In genomic region chr20:50645253-50646068, GRCh38 we compare ENCODE assay signal across 8 cellular contexts. TPM values are rescaled to one million over a fixed set of nuclear protein-coding genes. Genes with fewer than 3 reads are reported as not detected.
DNase-seq lines count a peak whose midpoint lies in the region; ATAC-seq and TF ChIP-seq lines count a peak whose summit lies in the region.

No MANE protein-coding gene starts in this region.

- H3K4me3 Mint-ChIP-seq in glutamatergic neuron (ENCODE audit: unreplicated experiment), result peak overlapping the region; percentile 25

- TF ChIP-seq EP300 in SK-N-SH (IDR thresholded peaks at IDR 0.05; ENCODE audit: borderline replicate concordance in 1 of 2, low read depth in 1 of 2, low read length in 1 of 2), result peak; percentile 41 to 91; a peak in 3 of 4 replicates

- CTCF ChIA-PET in SK-N-SH (lab: Yijun Ruan, JAX), result interaction anchor here (1.3 to 3.1 kb wide), 3 partner anchors 9 to 104 kb away, joined by 6 to 12 read pairs (median 7); no protein-coding TSS in a partner anchor

- peak overlapping the region; percentile 44 to 84 for H3K27ac ChIP-seq in SK-N-SH (ENCODE audit: low read depth in 2 of 2, low read length in 1 of 2)
- peak overlapping the region; percentile 11 for H3K27ac ChIP-seq in rectal smooth muscle tissue (ENCODE audit: low read depth, low read length)

- H3K4me1 Mint-ChIP-seq in glutamatergic neuron (ENCODE audit: low read depth, unreplicated experiment), result peaks cover 5% of the 10 kb centered on the region

- peak overlapping the region; percentile 64 for H3K4me2 ChIP-seq in SK-N-SH

- peaks cover 4% of the 10 kb centered on the region for H3K27me3 Mint-ChIP-seq in glutamatergic neuron (ENCODE audit: unreplicated experiment)

- peaks cover 4% of the 10 kb centered on the region for H3K36me3 Mint-ChIP-seq in glutamatergic neuron (ENCODE audit: unreplicated experiment)

- no peaks in the 10 kb centered on the region for H4K20me1 ChIP-seq in SK-N-SH (ENCODE audit: insufficient read depth)

- ATAC-seq in HG02588 (IDR thresholded peaks at IDR 0.05; ENCODE audit: unreplicated experiment), result no peak
- no peak for ATAC-seq in HG03135 (IDR thresholded peaks at IDR 0.05; ENCODE audit: unreplicated experiment)

- WGBS in SK-N-SH (ENCODE audit: low lambda C conversion rate), result 46% methylated on average over 20 of the region's 23 CpGs

- peak overlapping the region; percentile 28 for H3K27ac Mint-ChIP-seq in glutamatergic neuron (ENCODE audit: unreplicated experiment)

- peak; percentile 14; the same call in 1 of the 2 replicates for TF ChIP-seq RAD21 in SK-N-SH (IDR thresholded peaks at IDR 0.05; ENCODE audit: low read length)

- TF ChIP-seq CTCF in SK-N-SH (IDR thresholded peaks at IDR 0.05) (no peak), glutamatergic neuron (IDR thresholded peaks at IDR 0.05; ENCODE audit: partially characterized antibody, unreplicated experiment) (no peak)

- peaks cover 8 to 22% of the 10 kb centered on the region in 2 experiments; a peak in 3 of 4 replicates for H3K4me1 ChIP-seq in SK-N-SH (ENCODE audit: control insufficient read depth in 1 of 2, insufficient read depth in 2 of 2, low read depth in 1 of 2, low read length in 1 of 2)
- no peaks in the 10 kb centered on the region for H3K4me1 ChIP-seq in rectal smooth muscle tissue (ENCODE audit: control insufficient read depth, insufficient read depth, low read length)

- H2AFZ ChIP-seq in SK-N-SH (ENCODE audit: low read depth), result peak overlapping the region; percentile 38

- H3K9me2 ChIP-seq in SK-N-SH, result no peaks in the 10 kb centered on the region

- H3K27me3 ChIP-seq in SK-N-SH (ENCODE audit: insufficient read depth) (no peaks in the 10 kb centered on the region), rectal smooth muscle tissue (ENCODE audit: control insufficient read depth, insufficient read depth, low read length) (no peaks in the 10 kb centered on the region)

- H3K36me3 ChIP-seq in SK-N-SH (replicated peaks in 1 of 2; ENCODE audit: control insufficient read depth in 1 of 2, insufficient read depth in 2 of 2, low read length in 1 of 2) (no peaks in the 10 kb centered on the region), rectal smooth muscle tissue (ENCODE audit: control insufficient read depth, insufficient read depth, low read length) (no peaks in the 10 kb centered on the region)

- peak overlapping the region in 1 of 2 experiments; percentile 27; a peak in 1 of 4 replicates for H3K4me3 ChIP-seq in SK-N-SH (ENCODE audit: low read depth in 2 of 2, low read length in 1 of 2)
- peak overlapping the region; percentile 10 for H3K4me3 ChIP-seq in rectal smooth muscle tissue (ENCODE audit: low read length)

- H3K9me3 ChIP-seq in SK-N-SH, result no peaks in the 10 kb centered on the region

- DNase-seq in GM04504 (ENCODE audit: low read depth) (peak; percentile 94), SK-N-SH (no peak), glutamatergic neuron (peak; percentile 69)
- DNase-seq in activated CD4-positive, alpha-beta T cell treated with anti-CD3 and anti-CD28 coated beads for 1 hour, result no peak
- DNase-seq in activated CD4-positive, CD25-positive, alpha-beta regulatory T cell (lab: John Stamatoyannopoulos, UW), result no peak

- no peaks in the 10 kb centered on the region for H3K79me2 ChIP-seq in SK-N-SH (ENCODE audit: insufficient read depth)

- H3K9ac ChIP-seq in SK-N-SH (peak overlapping the region; percentile 47; the same call in 1 of the 2 replicates), rectal smooth muscle tissue (ENCODE audit: low read length) (no peak overlapping the region)

- H3F3A ChIP-seq in SK-N-SH (replicated peaks; ENCODE audit: insufficient read depth), result peaks cover 12% of the 10 kb centered on the region

- POLR2A ChIA-PET in SK-N-SH (lab: Yijun Ruan, JAX), result no interaction called here

- H3K9me3 Mint-ChIP-seq in glutamatergic neuron (ENCODE audit: unreplicated experiment), result peaks cover 4% of the 10 kb centered on the region

TF ChIP-seq in SK-N-SH, 30 proteins besides CTCF, POLR2A, EP300 and RAD21 (continues in another document):
- TF ChIP-seq, protein P1, sequence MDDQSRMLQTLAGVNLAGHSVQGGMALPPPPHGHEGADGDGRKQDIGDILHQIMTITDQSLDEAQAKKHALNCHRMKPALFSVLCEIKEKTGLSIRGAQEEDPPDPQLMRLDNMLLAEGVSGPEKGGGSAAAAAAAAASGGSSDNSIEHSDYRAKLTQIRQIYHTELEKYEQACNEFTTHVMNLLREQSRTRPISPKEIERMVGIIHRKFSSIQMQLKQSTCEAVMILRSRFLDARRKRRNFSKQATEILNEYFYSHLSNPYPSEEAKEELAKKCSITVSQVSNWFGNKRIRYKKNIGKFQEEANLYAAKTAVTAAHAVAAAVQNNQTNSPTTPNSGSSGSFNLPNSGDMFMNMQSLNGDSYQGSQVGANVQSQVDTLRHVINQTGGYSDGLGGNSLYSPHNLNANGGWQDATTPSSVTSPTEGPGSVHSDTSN (IDR thresholded peaks at IDR 0.05), result peak; percentile 75
- TF ChIP-seq, protein P2, sequence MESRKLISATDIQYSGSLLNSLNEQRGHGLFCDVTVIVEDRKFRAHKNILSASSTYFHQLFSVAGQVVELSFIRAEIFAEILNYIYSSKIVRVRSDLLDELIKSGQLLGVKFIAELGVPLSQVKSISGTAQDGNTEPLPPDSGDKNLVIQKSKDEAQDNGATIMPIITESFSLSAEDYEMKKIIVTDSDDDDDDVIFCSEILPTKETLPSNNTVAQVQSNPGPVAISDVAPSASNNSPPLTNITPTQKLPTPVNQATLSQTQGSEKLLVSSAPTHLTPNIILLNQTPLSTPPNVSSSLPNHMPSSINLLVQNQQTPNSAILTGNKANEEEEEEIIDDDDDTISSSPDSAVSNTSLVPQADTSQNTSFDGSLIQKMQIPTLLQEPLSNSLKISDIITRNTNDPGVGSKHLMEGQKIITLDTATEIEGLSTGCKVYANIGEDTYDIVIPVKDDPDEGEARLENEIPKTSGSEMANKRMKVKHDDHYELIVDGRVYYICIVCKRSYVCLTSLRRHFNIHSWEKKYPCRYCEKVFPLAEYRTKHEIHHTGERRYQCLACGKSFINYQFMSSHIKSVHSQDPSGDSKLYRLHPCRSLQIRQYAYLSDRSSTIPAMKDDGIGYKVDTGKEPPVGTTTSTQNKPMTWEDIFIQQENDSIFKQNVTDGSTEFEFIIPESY (IDR thresholded peaks at IDR 0.05; ENCODE audit: borderline replicate concordance, low read depth), result 0 out of 2 replicates have a peak, but pooled peaks have one; percentile 54
- TF ChIP-seq YY1 (IDR thresholded peaks at IDR 0.05; ENCODE audit: low read depth), result no peak
- TF ChIP-seq JUND (IDR thresholded peaks at IDR 0.05), result peak; percentile 95
- no peak for TF ChIP-seq RCOR1 (IDR thresholded peaks at IDR 0.05; ENCODE audit: low read length)
- TF ChIP-seq NRF1 (IDR thresholded peaks at IDR 0.05; ENCODE audit: low read depth, low read length), result no peak
- peak; percentile 66 for TF ChIP-seq POLR2AphosphoS5 (IDR thresholded peaks at IDR 0.05; ENCODE audit: low read depth, low read length)
- TF ChIP-seq RFX5 (IDR thresholded peaks at IDR 0.05; ENCODE audit: low read length), result no peak
- no peak for TF ChIP-seq ELF1 (IDR thresholded peaks at IDR 0.05)
- TF ChIP-seq, protein P3, sequence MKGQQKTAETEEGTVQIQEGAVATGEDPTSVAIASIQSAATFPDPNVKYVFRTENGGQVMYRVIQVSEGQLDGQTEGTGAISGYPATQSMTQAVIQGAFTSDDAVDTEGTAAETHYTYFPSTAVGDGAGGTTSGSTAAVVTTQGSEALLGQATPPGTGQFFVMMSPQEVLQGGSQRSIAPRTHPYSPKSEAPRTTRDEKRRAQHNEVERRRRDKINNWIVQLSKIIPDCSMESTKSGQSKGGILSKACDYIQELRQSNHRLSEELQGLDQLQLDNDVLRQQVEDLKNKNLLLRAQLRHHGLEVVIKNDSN (IDR thresholded peaks at IDR 0.05; ENCODE audit: borderline replicate concordance, low read depth), result peak; percentile 82
- TF ChIP-seq EZH2phosphoT487 (IDR thresholded peaks at IDR 0.05; ENCODE audit: borderline replicate concordance, low read depth), result no peak
- peak; percentile 96 for TF ChIP-seq MAX (IDR thresholded peaks at IDR 0.05; ENCODE audit: low read depth)
- no peak for TF ChIP-seq FOXJ3 (CRISPR knock-in tag; IDR thresholded peaks at IDR 0.05)
- peak; percentile 95 for TF ChIP-seq RXRA (IDR thresholded peaks at IDR 0.05; ENCODE audit: borderline replicate concordance, low read depth)
- peak; percentile 46 for TF ChIP-seq GABPA (IDR thresholded peaks at IDR 0.05; ENCODE audit: low read depth)
- TF ChIP-seq, protein P4, sequence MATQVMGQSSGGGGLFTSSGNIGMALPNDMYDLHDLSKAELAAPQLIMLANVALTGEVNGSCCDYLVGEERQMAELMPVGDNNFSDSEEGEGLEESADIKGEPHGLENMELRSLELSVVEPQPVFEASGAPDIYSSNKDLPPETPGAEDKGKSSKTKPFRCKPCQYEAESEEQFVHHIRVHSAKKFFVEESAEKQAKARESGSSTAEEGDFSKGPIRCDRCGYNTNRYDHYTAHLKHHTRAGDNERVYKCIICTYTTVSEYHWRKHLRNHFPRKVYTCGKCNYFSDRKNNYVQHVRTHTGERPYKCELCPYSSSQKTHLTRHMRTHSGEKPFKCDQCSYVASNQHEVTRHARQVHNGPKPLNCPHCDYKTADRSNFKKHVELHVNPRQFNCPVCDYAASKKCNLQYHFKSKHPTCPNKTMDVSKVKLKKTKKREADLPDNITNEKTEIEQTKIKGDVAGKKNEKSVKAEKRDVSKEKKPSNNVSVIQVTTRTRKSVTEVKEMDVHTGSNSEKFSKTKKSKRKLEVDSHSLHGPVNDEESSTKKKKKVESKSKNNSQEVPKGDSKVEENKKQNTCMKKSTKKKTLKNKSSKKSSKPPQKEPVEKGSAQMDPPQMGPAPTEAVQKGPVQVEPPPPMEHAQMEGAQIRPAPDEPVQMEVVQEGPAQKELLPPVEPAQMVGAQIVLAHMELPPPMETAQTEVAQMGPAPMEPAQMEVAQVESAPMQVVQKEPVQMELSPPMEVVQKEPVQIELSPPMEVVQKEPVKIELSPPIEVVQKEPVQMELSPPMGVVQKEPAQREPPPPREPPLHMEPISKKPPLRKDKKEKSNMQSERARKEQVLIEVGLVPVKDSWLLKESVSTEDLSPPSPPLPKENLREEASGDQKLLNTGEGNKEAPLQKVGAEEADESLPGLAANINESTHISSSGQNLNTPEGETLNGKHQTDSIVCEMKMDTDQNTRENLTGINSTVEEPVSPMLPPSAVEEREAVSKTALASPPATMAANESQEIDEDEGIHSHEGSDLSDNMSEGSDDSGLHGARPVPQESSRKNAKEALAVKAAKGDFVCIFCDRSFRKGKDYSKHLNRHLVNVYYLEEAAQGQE (IDR thresholded peaks at IDR 0.05; ENCODE audit: low read depth, low read length), result peak; percentile 76
- TF ChIP-seq TCF12 (IDR thresholded peaks at IDR 0.05), result peak; percentile 97

RNA-seq across cellular contexts. Expression of gene RIPOR3, which starts 45.9 kb away (rescaled TPM):
- 1.0 and 1.2 TPM in 2 replicates for polyA plus RNA-seq in SK-N-SH (2012; rRNA removed)
- polyA plus RNA-seq in SK-N-SH (2012; cell fraction: cytosol; rRNA removed), result 0.18 and 0.33 TPM in 2 replicates
- 7.0 and 8.8 TPM in 2 replicates for polyA plus RNA-seq in SK-N-SH (2012; cell fraction: nucleus; rRNA removed)
- not detected for total RNA-seq in glutamatergic neuron (ENCODE audit: unreplicated experiment)

Comparison
In these comparisons a context has a peak if more than half of its experiments do, and no peak if none do; other contexts are left out.
1. DNase-seq: peak in GM04504 (single experiment) and glutamatergic neuron (single experiment); none in SK-N-SH (single experiment), activated CD4-positive, alpha-beta T cell treated with anti-CD3 and anti-CD28 coated beads for 1 hour (single experiment) and activated CD4-positive, CD25-positive, alpha-beta regulatory T cell (0 of 4).